Comparison of ENCODE assay signal across 29 cellular contexts in genomic region chr4:31295081-31295480, GRCh38.
"Had no signal": no experiment of that assay in that cellular context is flagged by ENCODE, and none has a peak within 500 bp of the region (broad histone marks: within the 10 kb centered on the region; RNA-seq: fewer than 3 reads in every experiment).

No MANE protein-coding gene starts in this region.

- H3K4me3 ChIP-seq: adrenal gland, esophagus muscularis mucosa, gastrocnemius medialis, hepatocyte, left ventricle myocardium inferior, lung, right lobe of liver, thoracic aorta, vagina had no signal

- FAIRE-seq: bronchial epithelial cell had no signal

- ATAC-seq: activated CD4-positive, CD25-positive, alpha-beta regulatory T cell treated with anti-CD3 and anti-CD28 coated beads, Interleukin-2, amount 50 U/mL, for 24 hours; gastrocnemius medialis; natural killer cell treated with Interleukin-12 subunit alpha and Interleukin-12 subunit beta and Interleukin-15 and Interleukin-18, amount 100 ng/mL, for 72 hours; right lobe of liver; stimulated activated effector memory CD8-positive, alpha-beta T cell treated with anti-CD3 and anti-CD28 coated beads, Interleukin-12 subunit alpha, Interleukin-12 subunit beta, amount 100 ng/mL, for 72 hours had no signal

- H3K27ac ChIP-seq: adrenal gland, esophagus muscularis mucosa, gastrocnemius medialis, hepatocyte, left ventricle myocardium inferior, neutrophil, right lobe of liver, thoracic aorta, vagina, WERI-Rb-1 had no signal

- H3K27me3 ChIP-seq: adrenal gland, esophagus muscularis mucosa, gastrocnemius medialis, hepatocyte, neutrophil, right lobe of liver, vagina had no signal

- DNase-seq: activated CD4-positive, alpha-beta T cell treated with anti-CD3 and anti-CD28 coated beads for 48 hours; activated CD4-positive, alpha-beta T cell treated with anti-CD3 and anti-CD28 coated beads, Interleukin-2, amount 50 U/mL, for 48 hours; activated CD8-positive, alpha-beta memory T cell treated with anti-CD3 and anti-CD28 coated beads for 24 hours; activated effector memory CD4-positive, alpha-beta T cell treated with Interleukin-2 at 50 U/mL for 16 hours; activated naive CD4-positive, alpha-beta T cell treated with anti-CD3 and anti-CD28 coated beads for 36 hours; activated naive CD8-positive, alpha-beta T cell treated with anti-CD3 and anti-CD28 coated beads for 36 hours; adrenal gland; aorta; dermis blood vessel endothelial cell; effector CD4-positive, alpha-beta T cell; gastrocnemius medialis; islet precursor cell; left ventricle myocardium inferior; mesendoderm; right lobe of liver; stimulated activated CD4-positive, alpha-beta T cell treated with anti-CD3 and anti-CD28 coated beads, Interleukin-4, amount 100 ng/mL, for 1 hour; T-helper 9 cell; trophoblast cell; WERI-Rb-1 had no signal

- H3K9me3 ChIP-seq: adrenal gland, gastrocnemius medialis, neutrophil, right lobe of liver, thoracic aorta, vagina had no signal

- H3K4me1 ChIP-seq: adrenal gland, esophagus muscularis mucosa, gastrocnemius medialis, left ventricle myocardium inferior, right lobe of liver, vagina had no signal

- H3K79me2 ChIP-seq: hepatocyte had no signal

- H2AFZ ChIP-seq: hepatocyte had no signal

- H3K4me2 ChIP-seq: hepatocyte had no signal

- H3K36me3 ChIP-seq: adrenal gland, esophagus muscularis mucosa, gastrocnemius medialis, left ventricle myocardium inferior, neutrophil, right lobe of liver, thoracic aorta, vagina, WERI-Rb-1 had no signal
